ENCODE assay signal across 1 cellular context in genomic region chr13:73859841-73860240, GRCh38.
TF ChIP-seq lines count a peak whose summit lies in the region.

No MANE protein-coding gene starts in this region.

TF ChIP-seq in GM23338, 12 proteins besides CTCF, POLR2A, EP300 and RAD21 (continued from another document):
- no peak for TF ChIP-seq REST (IDR thresholded peaks at IDR 0.05; ENCODE audit: unreplicated experiment)
- no peak for TF ChIP-seq JUNB (IDR thresholded peaks at IDR 0.05; ENCODE audit: unreplicated experiment)
- no peak for TF ChIP-seq ZNF462 (CRISPR knock-in tag; IDR thresholded peaks at IDR 0.05)
- TF ChIP-seq EZH2phosphoT487 (IDR thresholded peaks at IDR 0.05; ENCODE audit: unreplicated experiment): no peak
- no peak for TF ChIP-seq STAT1 (IDR thresholded peaks at IDR 0.05; ENCODE audit: unreplicated experiment)
- TF ChIP-seq ZNF114 (CRISPR knock-in tag; IDR thresholded peaks at IDR 0.05): no peak
TF ChIP-seq in GM23338: peak in this region for 0.
